In genomic region chr7:107387573-107388219, GRCh38 we compare ENCODE assay signal across 11 cellular contexts.
DNase-seq lines count a peak whose midpoint lies in the region; ATAC-seq and TF ChIP-seq lines count a peak whose summit lies in the region.
"Had no signal": no experiment of that assay in that cellular context is flagged by ENCODE, and none has a peak within 500 bp of the region (broad histone marks: within the 10 kb centered on the region; RNA-seq: fewer than 3 reads in every experiment).

No MANE protein-coding gene starts in this region.

- no peaks in the 10 kb centered on the region for H4K20me1 ChIP-seq in PC-3 (ENCODE audit: low read length)

- no peaks in the 10 kb centered on the region for H3K79me2 ChIP-seq in PC-3 (ENCODE audit: low read length)

- intact Hi-C loops in PC-3 (cut with micrococcal nuclease), result no loop called here
- intact Hi-C loops in esophagus muscularis mucosa (cut with DNase I), result no loop called here

- H3K27me3 ChIP-seq in PC-3 (ENCODE audit: low read length) (no peaks in the 10 kb centered on the region), esophagus muscularis mucosa (no peaks in the 10 kb centered on the region)
- H3K27me3 ChIP-seq: sigmoid colon had no signal

- peak; percentile 81 for ATAC-seq in PC-3
- ATAC-seq: activated CD8-positive, alpha-beta T cell treated with anti-CD3 and anti-CD28 coated beads, Interleukin-2, amount 10 ng/mL, durations not matched to agents 7 days and 5 days had no signal

- CTCF ChIA-PET in PC-3 (lab: Charles Lee), result no interaction called here

- H3K4me1 ChIP-seq in PC-3 (ENCODE audit: insufficient read depth, low read length) (peaks cover 12% of the 10 kb centered on the region), esophagus muscularis mucosa (peaks cover 4 to 14% (median 7%) of the 10 kb centered on the region in 4 donors)

- POLR2A ChIA-PET in PC-3 (lab: Charles Lee; ENCODE audit: unreplicated experiment), result no interaction called here

- H3K36me3 ChIP-seq in PC-3 (ENCODE audit: low read depth, low read length) (no peaks in the 10 kb centered on the region), esophagus muscularis mucosa (no peaks in the 10 kb centered on the region)
- H3K36me3 ChIP-seq: sigmoid colon had no signal

- BruUV-seq in PC-3 (replicated peaks; lab: Mats Ljungman, UMichigan), result no TSS peak

- H3K9me2 ChIP-seq in PC-3 (replicated peaks; ENCODE audit: low read length), result no peaks in the 10 kb centered on the region

- 54% methylated on average over 6 of the region's 6 CpGs for WGBS in esophagus muscularis mucosa

- no peak overlapping the region for H3K27ac ChIP-seq in PC-3 (ENCODE audit: low read length)
- no peak overlapping the region for H3K27ac ChIP-seq in esophagus muscularis mucosa (replicated peaks in 1 of 4)
- H3K27ac ChIP-seq: sigmoid colon had no signal

- no peak overlapping the region for H3K4me3 ChIP-seq in PC-3 (ENCODE audit: low read length)
- no peak overlapping the region for H3K4me3 ChIP-seq in esophagus muscularis mucosa
- H3K4me3 ChIP-seq: sigmoid colon had no signal

- peak; percentile 83 for DNase-seq in EL
- peak; percentile 52 for DNase-seq in PC-3
- peak; percentile 91 for DNase-seq in dedifferentiated amniotic fluid mesenchymal stem cell (ENCODE audit: extremely low spot score)
- DNase-seq in non-pigmented ciliary epithelial cell (ENCODE audit: low read depth), result peak; percentile 57
- DNase-seq in GM10266 (ENCODE audit: extremely low spot score), result no peak
- DNase-seq in esophagus muscularis mucosa (ENCODE audit: extremely low spot score), result no peak
- no peak for DNase-seq in GM20000 (ENCODE audit: low spot score)
- no peak for DNase-seq in GM13976 (ENCODE audit: low spot score)
- DNase-seq: activated CD8-positive, alpha-beta T cell treated with anti-CD3 and anti-CD28 coated beads, Interleukin-2, amount 10 ng/mL, durations not matched to agents 7 days and 5 days; Kasumi-1; sigmoid colon had no signal

- no peak overlapping the region for H3K9ac ChIP-seq in PC-3 (ENCODE audit: low read length)

- in situ Hi-C loops in GM13976 (cut with MboI; ENCODE audit: low sequenced_read_pairs, unreplicated experiment), result no loop called here

- no peaks in the 10 kb centered on the region for H3F3A ChIP-seq in PC-3 (ENCODE audit: low read length, unreplicated experiment)

- no peaks in the 10 kb centered on the region for H3K9me3 ChIP-seq in PC-3 (ENCODE audit: low read length)
- H3K9me3 ChIP-seq in esophagus muscularis mucosa, result no peaks in the 10 kb centered on the region
- H3K9me3 ChIP-seq: sigmoid colon had no signal

- H2AFZ ChIP-seq in PC-3 (ENCODE audit: low read length), result no peak overlapping the region

- TF ChIP-seq POLR2A in esophagus muscularis mucosa (IDR thresholded peaks at IDR 0.05; ENCODE audit: low read depth), result no peak

- H3K4me2 ChIP-seq in PC-3 (ENCODE audit: low read length), result 0 out of 2 replicates have a peak overlapping the region, but pooled peaks have one; percentile 21

- TF ChIP-seq EP300 in esophagus muscularis mucosa (IDR thresholded peaks at IDR 0.05), result no peak

- no peak for TF ChIP-seq CTCF in PC-3 (conservative IDR thresholded peaks at IDR 0.05; ENCODE audit: low read depth, low read length)
- no peak for TF ChIP-seq CTCF in GM10266 (IDR thresholded peaks at IDR 0.05; ENCODE audit: control insufficient read depth, insufficient read depth, low read depth, missing control alignments)
- no peak for TF ChIP-seq CTCF in esophagus muscularis mucosa (IDR thresholded peaks at IDR 0.05)
- no peak for TF ChIP-seq CTCF in GM20000 (IDR thresholded peaks at IDR 0.05; ENCODE audit: extremely low read depth, missing control alignments)
- no peak for TF ChIP-seq CTCF in GM13976 (IDR thresholded peaks at IDR 0.05; ENCODE audit: borderline replicate concordance, control extremely low read depth, extremely low read depth, insufficient read depth, missing control alignments)

Comparison
In these comparisons a context has a peak if more than half of its experiments do, and no peak if none do; other contexts are left out.
1. DNase-seq: peak in EL (single experiment), PC-3 (single experiment), dedifferentiated amniotic fluid mesenchymal stem cell (single experiment) and non-pigmented ciliary epithelial cell (single experiment); none in GM10266 (single experiment), esophagus muscularis mucosa (single experiment), GM20000 (single experiment) and GM13976 (single experiment).